In the genomic region with DNA sequence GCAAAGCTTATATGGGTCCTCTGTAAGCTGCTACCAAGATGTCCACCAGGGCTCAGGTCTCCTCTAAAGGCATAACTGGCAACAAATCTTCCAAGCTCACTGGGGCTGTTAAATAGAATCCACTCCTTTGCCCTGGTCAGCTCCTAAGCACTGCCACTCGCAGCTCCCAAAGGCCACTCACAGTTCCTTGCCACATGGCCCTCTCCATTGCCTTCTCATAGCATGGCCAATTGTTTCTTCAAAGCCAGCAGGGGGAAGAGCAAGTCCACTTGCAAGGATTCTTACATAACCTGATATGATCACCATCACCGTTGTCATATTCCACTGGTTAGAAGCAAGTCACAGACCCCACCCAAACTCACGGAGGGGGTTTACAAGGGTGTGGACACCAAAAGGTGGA, we compare ENCODE assay signal across 35 cellular contexts.
"Had no signal": no experiment of that assay in that cellular context is flagged by ENCODE, and none has a peak within 500 bp of the region (broad histone marks: within the 10 kb centered on the region; RNA-seq: fewer than 3 reads in every experiment).

No MANE protein-coding gene starts in this region.

- ATAC-seq: activated naive CD4-positive, alpha-beta T cell treated with anti-CD3 and anti-CD28 coated beads, Interleukin-2, amount 50 U/mL, for 72 hours; activated naive CD8-positive, alpha-beta T cell treated with anti-CD3 and anti-CD28 coated beads, Interleukin-2, amount 50 U/mL, for 24 hours; activated T-cell treated with anti-CD3 and anti-CD28 coated beads, Interleukin-2, amount 50 U/mL, for 4 hours; activated T-cell treated with anti-CD3 and anti-CD28 coated beads, Interleukin-2, amount 50 U/mL, for 72 hours; activated T-helper 17 cell treated with anti-CD3 and anti-CD28 coated beads, Interleukin-2, amount 50 U/mL, for 72 hours; body of pancreas had no signal

- H3K27ac ChIP-seq: adrenal gland, ascending aorta, body of pancreas, brain microvascular endothelial cell, breast epithelium, cardiac muscle cell had no signal

- H3K4me1 ChIP-seq: adrenal gland, ascending aorta, body of pancreas, breast epithelium had no signal

- H3K27me3 ChIP-seq: adrenal gland, ascending aorta, body of pancreas, brain microvascular endothelial cell, breast epithelium, cardiac muscle cell had no signal

- H3K9me3 ChIP-seq: adrenal gland, ascending aorta, body of pancreas had no signal

- DNase-seq: activated effector memory CD4-positive, alpha-beta T cell treated with anti-CD3 and anti-CD28 coated beads, Interleukin-2, amount 50 U/mL, for 16 hours; activated effector memory CD4-positive, alpha-beta T cell treated with Interleukin-2 at 50 U/mL for 16 hours; activated gamma-delta T cell; activated gamma-delta T cell treated with Interleukin-2 at 50 U/mL for 16 hours; activated naive CD4-positive, alpha-beta T cell; activated naive CD4-positive, alpha-beta T cell treated with anti-CD3 and anti-CD28 coated beads for 36 hours; activated naive CD4-positive, alpha-beta T cell treated with anti-CD3 and anti-CD28 coated beads, Interleukin-2, amount 10 ng/mL, durations not matched to agents 7 days and 5 days; activated naive CD4-positive, alpha-beta T cell treated with anti-CD3 and anti-CD28 coated beads, Interleukin-2, amount 50 U/mL, for 16 hours; activated naive CD4-positive, alpha-beta T cell treated with Interleukin-2 at 50 U/mL for 16 hours; activated naive CD8-positive, alpha-beta T cell treated with anti-CD3 and anti-CD28 coated beads for 36 hours; activated naive CD8-positive, alpha-beta T cell treated with anti-CD3 and anti-CD28 coated beads, Interleukin-2, amount 10 ng/mL, durations not matched to agents 7 days and 5 days; activated naive CD8-positive, alpha-beta T cell treated with anti-CD3 and anti-CD28 coated beads, Interleukin-2, amount 50 U/mL, for 24 hours; activated T-cell treated with anti-CD3 and anti-CD28 coated beads for 4 hours; activated T-cell treated with anti-CD3 and anti-CD28 coated beads, Interleukin-2, amount 50 U/mL, for 1 hour; activated T-cell treated with anti-CD3 and anti-CD28 coated beads, Interleukin-2, amount 50 U/mL, for 24 hours; activated T-cell treated with anti-CD3 and anti-CD28 coated beads, Interleukin-2, amount 50 U/mL, for 4 hours; activated T-cell treated with anti-CD3 and anti-CD28 coated beads, Interleukin-2, amount 50 U/mL, for 48 hours; activated T-cell treated with anti-CD3 and anti-CD28 coated beads, Interleukin-2, amount 50 U/mL, for 72 hours; adrenal gland; amniotic stem cell; amygdala; anterior cingulate cortex; aorta; body of pancreas; brain microvascular endothelial cell; caudate nucleus; central memory CD4-positive, alpha-beta T cell; cerebellar nuclear complex had no signal

- FAIRE-seq: astrocyte, bronchial epithelial cell had no signal

- H3K4me3 ChIP-seq: adrenal gland, ascending aorta, body of pancreas, breast epithelium, cardiac muscle cell had no signal

- H3K36me3 ChIP-seq: adrenal gland, ascending aorta, brain microvascular endothelial cell, breast epithelium, cardiac muscle cell had no signal
